ENCODE assay signal across 8 cellular contexts in genomic region chr16:85390511-85391174, GRCh38.
DNase-seq lines count a peak whose midpoint lies in the region; ATAC-seq and TF ChIP-seq lines count a peak whose summit lies in the region.

No MANE protein-coding gene starts in this region.

- no peaks in the 10 kb centered on the region for H3K36me3 ChIP-seq in left lung

- intact Hi-C loops in left lung (cut with DNase I), result no loop called here

- DNase-seq in A172 (ENCODE audit: low spot score) (peak; percentile 97), HT1080 (ENCODE audit: low read depth) (peak; percentile 88), astrocyte of the spinal cord (ENCODE audit: low read depth, low spot score) (peak; percentile 85), left lung (peak; percentile 55 to 84), D341Med (ENCODE audit: low spot score) (no peak), GF-D8 (lab: John Stamatoyannopoulos, UW) (no peak)

- H3K4me3 ChIP-seq in astrocyte of the spinal cord (ENCODE audit: low read depth, low read length), result no peak overlapping the region
- no peak overlapping the region for H3K4me3 ChIP-seq in left lung

- in situ Hi-C loops in astrocyte of the spinal cord (cut with HindIII; ENCODE audit: low sequenced_read_pairs), result no loop called here

- H3K27ac ChIP-seq in left lung, result no peak overlapping the region

- H3K9me3 ChIP-seq in left lung, result no peaks in the 10 kb centered on the region

- TF ChIP-seq CTCF in astrocyte of the spinal cord (IDR thresholded peaks at IDR 0.05; ENCODE audit: low read depth, low read length) (no peak), left lung (IDR thresholded peaks at IDR 0.05) (no peak)

- peaks cover 0 to 8% of the 10 kb centered on the region in 2 donors for H3K27me3 ChIP-seq in left lung

- ATAC-seq in left lung (peak; percentile 30), HG02798 (IDR thresholded peaks at IDR 0.05; ENCODE audit: poor library complexity, unreplicated experiment) (no peak), HG03460 (IDR thresholded peaks at IDR 0.05; ENCODE audit: unreplicated experiment) (no peak)

- peaks cover 9 to 20% of the 10 kb centered on the region in 2 donors for H3K4me1 ChIP-seq in left lung

Comparison
In these comparisons a context has a peak if more than half of its experiments do, and no peak if none do; other contexts are left out.
1. DNase-seq: peak in A172 (single experiment), HT1080 (single experiment), astrocyte of the spinal cord (single experiment) and left lung (2 of 2); none in D341Med (single experiment) and GF-D8 (single experiment).